In the genomic region with DNA sequence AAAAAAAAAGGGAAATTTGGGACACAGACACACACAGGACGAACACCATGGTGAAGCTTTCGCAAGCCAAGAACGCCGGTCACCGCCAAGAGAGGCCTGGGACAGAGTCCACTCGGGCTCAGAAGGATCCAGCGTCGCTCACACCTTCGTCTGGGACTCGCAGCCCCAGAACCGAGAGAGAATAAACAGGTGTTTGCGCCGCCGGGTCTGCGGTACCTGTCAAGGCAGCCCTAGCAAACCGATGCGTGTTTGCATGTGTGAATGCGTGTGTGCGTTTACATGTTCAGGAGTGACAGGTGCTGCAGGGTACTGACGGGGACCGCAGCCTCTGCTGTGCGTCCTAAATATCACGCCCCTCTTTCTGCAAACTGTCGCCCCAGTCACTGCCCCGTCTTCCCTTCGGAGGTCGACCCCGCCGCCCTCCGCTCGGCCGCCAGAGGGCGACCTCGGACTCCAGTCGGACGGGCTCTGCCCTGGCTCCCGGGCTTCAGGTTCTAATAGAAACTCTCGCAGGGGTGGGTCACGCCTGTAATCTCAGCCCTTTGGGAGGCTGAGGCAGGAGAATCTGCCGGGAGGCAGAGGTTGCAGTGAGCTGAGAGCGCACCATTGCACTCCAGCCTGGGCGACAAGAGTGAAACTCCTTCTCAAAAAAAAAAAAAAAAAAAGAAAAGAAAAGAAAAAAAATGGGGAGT, we compare ENCODE assay signal across 8 cellular contexts. TPM values are rescaled to one million over a fixed set of nuclear protein-coding genes. Genes with fewer than 3 reads are reported as not detected.
DNase-seq lines count a peak whose midpoint lies in the region; TF ChIP-seq lines count a peak whose summit lies in the region.

No MANE protein-coding gene starts in this region.

- no peaks in the 10 kb centered on the region for H3K79me2 ChIP-seq in parathyroid adenoma

- H3K9me3 ChIP-seq in SJCRH30 (replicated peaks) = peaks cover 4% of the 10 kb centered on the region
- no peaks in the 10 kb centered on the region for H3K9me3 ChIP-seq in parathyroid adenoma (ENCODE audit: control insufficient read depth, low read length)
- H3K9me3 ChIP-seq in thyroid gland = no peaks in the 10 kb centered on the region

- H2AFZ ChIP-seq in parathyroid adenoma = peak overlapping the region; percentile 68

- H3K27me3 ChIP-seq in SJCRH30 (0 out of 2 replicates have a peak, but pooled peaks cover 2% of the 10 kb centered on the region), parathyroid adenoma (ENCODE audit: control insufficient read depth, insufficient read depth, low read length) (no peaks in the 10 kb centered on the region), thyroid gland (no peaks in the 10 kb centered on the region)

- WGBS in thyroid gland, 2 donors = 24 to 25% methylated on average over 11 to 18 of the region's 42 CpGs

- intact Hi-C loops in thyroid gland (cut with DNase I) = loop anchor here (5.0 kb wide), 1 partner anchor 138 kb away; no protein-coding TSS in a partner anchor

- no peak for TF ChIP-seq POLR2A in thyroid gland (IDR thresholded peaks at IDR 0.05)

- no peak overlapping the region for H3K27ac ChIP-seq in SJCRH30
- no peak overlapping the region for H3K27ac ChIP-seq in parathyroid adenoma
- H3K27ac ChIP-seq in thyroid gland = no peak overlapping the region

- H3K4me3 ChIP-seq in SJCRH30 = no peak overlapping the region
- peak overlapping the region; percentile 25 for H3K4me3 ChIP-seq in parathyroid adenoma (ENCODE audit: low read depth, low read length)
- no peak overlapping the region for H3K4me3 ChIP-seq in thyroid gland (replicated peaks in 1 of 3)

- H3K4me1 ChIP-seq in SJCRH30 = no peaks in the 10 kb centered on the region; the same call in 1 of the 2 replicates
- no peaks in the 10 kb centered on the region for H3K4me1 ChIP-seq in parathyroid adenoma
- peaks cover 5 to 10% of the 10 kb centered on the region in 2 donors for H3K4me1 ChIP-seq in thyroid gland

- H3K4me2 ChIP-seq in parathyroid adenoma (ENCODE audit: low read length) = peak overlapping the region; percentile 60

- DNase-seq in DMS153 treated with DMSO at 0.1 percent for 48 hours (lab: John Stamatoyannopoulos, UW; ENCODE audit: unreplicated experiment) (peak; percentile 5), DMS153 (lab: John Stamatoyannopoulos, UW) (no peak), KG1 (lab: John Stamatoyannopoulos, UW) (peak; percentile 61), SJCRH30 (peak; percentile 77 to 83), glomerular visceral epithelial cell (ENCODE audit: extremely low spot score) (peak; percentile 80), thyroid gland (peak; percentile 79 to 80)
- DNase-seq in activated naive CD4-positive, alpha-beta T cell (lab: John Stamatoyannopoulos, UW) = peak; percentile 23 to 84 (median 70)

- H3K36me3 ChIP-seq in SJCRH30 (no peaks in the 10 kb centered on the region), parathyroid adenoma (ENCODE audit: control insufficient read depth, insufficient read depth, low read length) (no peaks in the 10 kb centered on the region), thyroid gland (peaks cover 4 to 6% of the 10 kb centered on the region in 2 donors)

- TF ChIP-seq CTCF in parathyroid adenoma (IDR thresholded peaks at IDR 0.05) (peak; percentile 86), thyroid gland (IDR thresholded peaks at IDR 0.05) (peak; percentile 69 to 94 (median 80))

- H3K9ac ChIP-seq in parathyroid adenoma = no peak overlapping the region

RNA-seq across cellular contexts. Expression of a gene that starts 11.8 kb away (rescaled TPM):
- total RNA-seq in SJCRH30 (2014; rRNA removed; shearing (Covaris generic)) = 72.8 and 78.0 TPM in 2 replicates
- total RNA-seq in thyroid gland = 10 to 100 TPM; 47.2 to 67.6 (median 60.8) TPM

RNA-seq across cellular contexts. Expression of a gene that starts 24.0 kb away (rescaled TPM):
- 4.7 and 4.8 TPM in 2 replicates for total RNA-seq in SJCRH30 (2014; rRNA removed; shearing (Covaris generic))
- total RNA-seq in thyroid gland = 10 to 100 TPM in 2 of 4 donors, 1 to 10 TPM in 2; 4.0 to 14.6 (median 8.3) TPM

RNA-seq across cellular contexts. Expression of a gene that starts 24.0 kb away (rescaled TPM):
- total RNA-seq in SJCRH30 (2014; rRNA removed; shearing (Covaris generic)) = 29.1 and 29.2 TPM in 2 replicates
- 100 to 1,000 TPM in 3 of 4 donors, 10 to 100 TPM in 1; 69.5 to 269 (median 137) TPM for total RNA-seq in thyroid gland

RNA-seq across cellular contexts. Expression of a gene that starts 43.9 kb away (rescaled TPM):
- total RNA-seq in SJCRH30 (2014; rRNA removed; shearing (Covaris generic)) = 39.2 and 41.6 TPM in 2 replicates
- total RNA-seq in thyroid gland = 100 to 1,000 TPM in 1 of 4 donors, 10 to 100 TPM in 3; 86.8 to 134 (median 91.4) TPM
